Comparison of ENCODE assay signal across 8 cellular contexts in genomic region chr16:57284952-57285263, GRCh38. TPM values are rescaled to one million over a fixed set of nuclear protein-coding genes. Genes with fewer than 3 reads are reported as not detected.
DNase-seq lines count a peak whose midpoint lies in the region; ATAC-seq lines count a peak whose summit lies in the region.

No MANE protein-coding gene starts in this region.

- intact Hi-C loops in right cardiac atrium (cut with DNase I) = no loop called here

- no peaks in the 10 kb centered on the region for H3K9me3 ChIP-seq in right cardiac atrium (ENCODE audit: control insufficient read depth, low read length)

- no peak for ATAC-seq in activated CD8-positive, alpha-beta T cell treated with anti-CD3 and anti-CD28 coated beads, Interleukin-2, amount 10 ng/mL, durations not matched to agents 7 days and 5 days
- peak in 1 of 2 donors; percentile 22 for ATAC-seq in right cardiac atrium

- peaks cover 36% of the 10 kb centered on the region for H3K27me3 Mint-ChIP-seq in activated CD8-positive, alpha-beta T cell treated with anti-CD3 and anti-CD28 coated beads, Interleukin-2, amount 10 ng/mL, durations not matched to agents 7 days and 5 days (ENCODE audit: low read depth)

- CTCF ChIA-PET in activated CD8-positive, alpha-beta T cell treated with anti-CD3 and anti-CD28 coated beads, Interleukin-2, amount 10 ng/mL, durations not matched to agents 7 days and 5 days (lab: Charles Lee) = no interaction called here

- peak overlapping the region; percentile 61 for H3K4me3 Mint-ChIP-seq in activated CD8-positive, alpha-beta T cell treated with anti-CD3 and anti-CD28 coated beads, Interleukin-2, amount 10 ng/mL, durations not matched to agents 7 days and 5 days

- DNase-seq in H7 = no peak
- DNase-seq in activated CD8-positive, alpha-beta T cell treated with anti-CD3 and anti-CD28 coated beads, Interleukin-2, amount 10 ng/mL, durations not matched to agents 7 days and 5 days = no peak
- DNase-seq in right cardiac atrium = no peak
- DNase-seq in RPMI8226 = no peak
- DNase-seq in D341Med (ENCODE audit: low spot score) = no peak
- DNase-seq in central memory CD4-positive, alpha-beta T cell = no peak
- no peak for DNase-seq in retina

- no peak overlapping the region for H3K27ac ChIP-seq in right cardiac atrium (ENCODE audit: low read length)
- H3K27ac ChIP-seq in skin epidermis = peak overlapping the region in 9 of 21 experiments; percentile 13 to 73 (median 60)

- no peaks in the 10 kb centered on the region for H3K4me1 ChIP-seq in right cardiac atrium (ENCODE audit: control insufficient read depth, insufficient read depth, low read length)

- H3K27ac Mint-ChIP-seq in activated CD8-positive, alpha-beta T cell treated with anti-CD3 and anti-CD28 coated beads, Interleukin-2, amount 10 ng/mL, durations not matched to agents 7 days and 5 days = no peak overlapping the region

- no peaks in the 10 kb centered on the region for H3K36me3 ChIP-seq in H7 (replicated peaks; ENCODE audit: control insufficient read depth, insufficient read depth, low read length)

- peaks cover 23% of the 10 kb centered on the region for H3K4me1 Mint-ChIP-seq in activated CD8-positive, alpha-beta T cell treated with anti-CD3 and anti-CD28 coated beads, Interleukin-2, amount 10 ng/mL, durations not matched to agents 7 days and 5 days (ENCODE audit: low read depth)

- no peaks in the 10 kb centered on the region for H3K36me3 Mint-ChIP-seq in activated CD8-positive, alpha-beta T cell treated with anti-CD3 and anti-CD28 coated beads, Interleukin-2, amount 10 ng/mL, durations not matched to agents 7 days and 5 days (ENCODE audit: low read depth)

- no peaks in the 10 kb centered on the region for H3K9me3 Mint-ChIP-seq in activated CD8-positive, alpha-beta T cell treated with anti-CD3 and anti-CD28 coated beads, Interleukin-2, amount 10 ng/mL, durations not matched to agents 7 days and 5 days (ENCODE audit: insufficient read depth)

- POLR2A ChIA-PET in activated CD8-positive, alpha-beta T cell treated with anti-CD3 and anti-CD28 coated beads, Interleukin-2, amount 10 ng/mL, durations not matched to agents 7 days and 5 days (lab: Charles Lee) = no interaction called here

- H3K27me3 ChIP-seq in H7 (ENCODE audit: control insufficient read depth, insufficient read depth, low read length) = peaks cover 30% of the 10 kb centered on the region
- no peaks in the 10 kb centered on the region for H3K27me3 ChIP-seq in right cardiac atrium (ENCODE audit: control insufficient read depth, insufficient read depth)

- WGBS in right cardiac atrium = 8% methylated on average over 19 of the region's 19 CpGs

- H3K4me3 ChIP-seq in H7 (ENCODE audit: insufficient read depth, low read depth, low read length) (peak overlapping the region; percentile 78), right cardiac atrium (ENCODE audit: low read length) (peak overlapping the region; percentile 44), skin epidermis (peak overlapping the region; percentile 25 to 53 (median 45))

RNA-seq across cellular contexts. Expression of gene PLLP, which starts 0.4 kb away (rescaled TPM):
- 1.6 and 3.0 TPM in 2 replicates for total RNA-seq in H7 (2014; rRNA removed; shearing (Covaris generic))
- under 1 TPM; 0.18 to 0.37 TPM for total RNA-seq in activated CD8-positive, alpha-beta T cell treated with anti-CD3 and anti-CD28 coated beads, Interleukin-2, amount 10 ng/mL, durations not matched to agents 7 days and 5 days
- total RNA-seq in right cardiac atrium = 10 to 100 TPM in 3 of 4 donors, 1 to 10 TPM in 1; 6.3 to 13.8 (median 11.0) TPM
- polyA plus RNA-seq in right cardiac atrium = 11.8 TPM

RNA-seq across cellular contexts. Expression of gene ARL2BP, which starts 39.8 kb away (rescaled TPM):
- 27.7 and 28.3 TPM in 2 replicates for total RNA-seq in H7 (2014; rRNA removed; shearing (Covaris generic))
- total RNA-seq in activated CD8-positive, alpha-beta T cell treated with anti-CD3 and anti-CD28 coated beads, Interleukin-2, amount 10 ng/mL, durations not matched to agents 7 days and 5 days = 10 to 100 TPM; 33.3 to 36.9 TPM
- 10 to 100 TPM; 44.8 to 58.4 (median 52.0) TPM for total RNA-seq in right cardiac atrium
- 51.6 TPM for polyA plus RNA-seq in right cardiac atrium
